In genomic region chr4:23828779-23829178, GRCh38 we compare ENCODE assay signal across 20 cellular contexts.
DNase-seq lines count a peak whose midpoint lies in the region; ATAC-seq and TF ChIP-seq lines count a peak whose summit lies in the region.
"Had no signal": no experiment of that assay in that cellular context is flagged by ENCODE, and none has a peak within 500 bp of the region (broad histone marks: within the 10 kb centered on the region; RNA-seq: fewer than 3 reads in every experiment).

No MANE protein-coding gene starts in this region.

- DNase-seq in DMS79 (lab: John Stamatoyannopoulos, UW) (peak; percentile 38), NCI-H1105 treated with DMSO at 0.1 percent for 48 hours (lab: John Stamatoyannopoulos, UW) (peak; percentile 88), NCI-H2081 treated with DMSO at 0.1 percent for 48 hours (lab: John Stamatoyannopoulos, UW) (peak; percentile 76), astrocyte of the hippocampus (ENCODE audit: low read depth, low spot score) (peak; percentile 25), HEK293T (ENCODE audit: extremely low spot score) (no peak), OCI-M1 (lab: John Stamatoyannopoulos, UW) (no peak)
- DNase-seq: CD4-positive, alpha-beta T cell; DMS153; HFFc6; KBM-7; NCI-H2107; NCI-H226; NCI-H526; PC-3; RPMI8226; SHP77 treated with DMSO at 0.1 percent for 48 hours; SK-N-SH had no signal

- CTCF ChIA-PET in HEK293T (lab: Yijun Ruan, JAX) = interaction anchor here (0.6 kb wide), 1 partner anchor 131 kb away, joined by 3 read pairs; no protein-coding TSS in a partner anchor

- ATAC-seq in GM18858 (IDR thresholded peaks at IDR 0.05; ENCODE audit: unreplicated experiment) (no peak), GM21526 (IDR thresholded peaks at IDR 0.05; ENCODE audit: low FRiP score, unreplicated experiment) (no peak)
- ATAC-seq: HepG2, PC-3 had no signal

- POLR2A ChIA-PET in HEK293T (lab: Yijun Ruan, JAX) = no interaction called here

TF ChIP-seq in HEK293T, 16 proteins besides CTCF, POLR2A, EP300 and RAD21:
- no peak for TF ChIP-seq BHLHE40 (IDR thresholded peaks at IDR 0.05; ENCODE audit: borderline replicate concordance)
- TF ChIP-seq FOXK2 (IDR thresholded peaks at IDR 0.05) = no peak
- TF ChIP-seq LEF1 (IDR thresholded peaks at IDR 0.05; ENCODE audit: borderline replicate concordance) = no peak
- TF ChIP-seq CTBP1 (IDR thresholded peaks at IDR 0.05; ENCODE audit: borderline replicate concordance) = no peak
- TF ChIP-seq SUZ12 (IDR thresholded peaks at IDR 0.05) = no peak
- TF ChIP-seq NFRKB (IDR thresholded peaks at IDR 0.05) = no peak
- no peak for TF ChIP-seq SP1 (IDR thresholded peaks at IDR 0.05)
- TF ChIP-seq FOXM1 (IDR thresholded peaks at IDR 0.05; ENCODE audit: borderline replicate concordance) = no peak
- no peak for TF ChIP-seq HDGF (IDR thresholded peaks at IDR 0.05; ENCODE audit: borderline replicate concordance)
- no peak for TF ChIP-seq ARNT (IDR thresholded peaks at IDR 0.05)
- no peak for TF ChIP-seq TARDBP (IDR thresholded peaks at IDR 0.05)
- no peak for TF ChIP-seq L3MBTL2 (conservative IDR thresholded peaks at IDR 0.05)
- TF ChIP-seq PKNOX1 (IDR thresholded peaks at IDR 0.05) = no peak
- no peak for TF ChIP-seq ZNF384 (IDR thresholded peaks at IDR 0.05)
- no peak for TF ChIP-seq FOXA1 (IDR thresholded peaks at IDR 0.05)
- TF ChIP-seq ELF4 (IDR thresholded peaks at IDR 0.05) = no peak

Comparison
In these comparisons a context has a peak if more than half of its experiments do, and no peak if none do; other contexts are left out.
1. DNase-seq: peak in DMS79 (single experiment), NCI-H1105 treated with DMSO at 0.1 percent for 48 hours (single experiment), NCI-H2081 treated with DMSO at 0.1 percent for 48 hours (single experiment) and astrocyte of the hippocampus (single experiment); none in HEK293T (single experiment) and OCI-M1 (single experiment).